ENCODE assay signal across 1 cellular context in the genomic region with DNA sequence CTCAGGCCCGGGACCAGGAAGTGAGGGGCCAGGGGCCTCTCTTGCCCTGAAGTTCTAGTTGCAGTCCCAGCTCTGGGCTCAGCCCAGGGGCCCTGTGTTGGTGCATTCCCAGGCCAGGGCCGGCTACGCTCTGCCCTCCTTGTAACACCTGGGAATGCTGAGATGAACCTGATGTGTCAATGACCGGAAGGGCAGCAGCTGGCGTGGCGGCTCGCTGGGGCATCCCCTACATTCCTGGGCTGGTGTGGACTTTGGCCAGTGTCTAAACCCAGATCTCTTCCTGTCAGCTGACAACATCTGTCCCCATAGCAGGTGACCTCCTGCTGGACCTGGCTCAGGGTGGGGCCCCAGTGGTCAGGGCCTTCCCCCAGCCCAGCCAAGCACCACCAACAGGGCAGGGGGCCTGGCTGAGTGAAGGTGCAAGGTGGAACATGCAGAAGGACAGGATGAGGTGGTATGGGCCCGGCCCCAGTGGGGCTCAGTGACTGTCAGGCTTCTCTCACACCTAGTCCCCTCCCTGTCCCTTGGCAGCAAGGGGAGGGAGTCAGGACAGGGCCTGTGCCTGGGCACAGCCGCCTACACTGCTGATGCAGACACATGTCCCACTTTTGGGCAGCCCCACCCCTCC.
TF ChIP-seq lines count a peak whose summit lies in the region.

No MANE protein-coding gene starts in this region.

TF ChIP-seq in HepG2, 621 proteins besides CTCF, POLR2A, EP300 and RAD21 (continued from another document and continues in another):
- TF ChIP-seq, protein P1, sequence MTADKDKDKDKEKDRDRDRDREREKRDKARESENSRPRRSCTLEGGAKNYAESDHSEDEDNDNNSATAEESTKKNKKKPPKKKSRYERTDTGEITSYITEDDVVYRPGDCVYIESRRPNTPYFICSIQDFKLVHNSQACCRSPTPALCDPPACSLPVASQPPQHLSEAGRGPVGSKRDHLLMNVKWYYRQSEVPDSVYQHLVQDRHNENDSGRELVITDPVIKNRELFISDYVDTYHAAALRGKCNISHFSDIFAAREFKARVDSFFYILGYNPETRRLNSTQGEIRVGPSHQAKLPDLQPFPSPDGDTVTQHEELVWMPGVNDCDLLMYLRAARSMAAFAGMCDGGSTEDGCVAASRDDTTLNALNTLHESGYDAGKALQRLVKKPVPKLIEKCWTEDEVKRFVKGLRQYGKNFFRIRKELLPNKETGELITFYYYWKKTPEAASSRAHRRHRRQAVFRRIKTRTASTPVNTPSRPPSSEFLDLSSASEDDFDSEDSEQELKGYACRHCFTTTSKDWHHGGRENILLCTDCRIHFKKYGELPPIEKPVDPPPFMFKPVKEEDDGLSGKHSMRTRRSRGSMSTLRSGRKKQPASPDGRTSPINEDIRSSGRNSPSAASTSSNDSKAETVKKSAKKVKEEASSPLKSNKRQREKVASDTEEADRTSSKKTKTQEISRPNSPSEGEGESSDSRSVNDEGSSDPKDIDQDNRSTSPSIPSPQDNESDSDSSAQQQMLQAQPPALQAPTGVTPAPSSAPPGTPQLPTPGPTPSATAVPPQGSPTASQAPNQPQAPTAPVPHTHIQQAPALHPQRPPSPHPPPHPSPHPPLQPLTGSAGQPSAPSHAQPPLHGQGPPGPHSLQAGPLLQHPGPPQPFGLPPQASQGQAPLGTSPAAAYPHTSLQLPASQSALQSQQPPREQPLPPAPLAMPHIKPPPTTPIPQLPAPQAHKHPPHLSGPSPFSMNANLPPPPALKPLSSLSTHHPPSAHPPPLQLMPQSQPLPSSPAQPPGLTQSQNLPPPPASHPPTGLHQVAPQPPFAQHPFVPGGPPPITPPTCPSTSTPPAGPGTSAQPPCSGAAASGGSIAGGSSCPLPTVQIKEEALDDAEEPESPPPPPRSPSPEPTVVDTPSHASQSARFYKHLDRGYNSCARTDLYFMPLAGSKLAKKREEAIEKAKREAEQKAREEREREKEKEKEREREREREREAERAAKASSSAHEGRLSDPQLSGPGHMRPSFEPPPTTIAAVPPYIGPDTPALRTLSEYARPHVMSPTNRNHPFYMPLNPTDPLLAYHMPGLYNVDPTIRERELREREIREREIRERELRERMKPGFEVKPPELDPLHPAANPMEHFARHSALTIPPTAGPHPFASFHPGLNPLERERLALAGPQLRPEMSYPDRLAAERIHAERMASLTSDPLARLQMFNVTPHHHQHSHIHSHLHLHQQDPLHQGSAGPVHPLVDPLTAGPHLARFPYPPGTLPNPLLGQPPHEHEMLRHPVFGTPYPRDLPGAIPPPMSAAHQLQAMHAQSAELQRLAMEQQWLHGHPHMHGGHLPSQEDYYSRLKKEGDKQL (CRISPR knock-in tag; IDR thresholded peaks at IDR 0.05; ENCODE audit: low read depth), result peak; percentile 87
- TF ChIP-seq PAWR (CRISPR knock-in tag; IDR thresholded peaks at IDR 0.05; ENCODE audit: borderline replicate concordance), result no peak
- no peak for TF ChIP-seq ZNF549 (CRISPR knock-in tag; IDR thresholded peaks at IDR 0.05)
- no peak for TF ChIP-seq RBAK (CRISPR knock-in tag; IDR thresholded peaks at IDR 0.05)
- no peak for TF ChIP-seq SOX6 (IDR thresholded peaks at IDR 0.05)
- TF ChIP-seq SOX6 (CRISPR knock-in tag; IDR thresholded peaks at IDR 0.05), result peak; percentile 96
- TF ChIP-seq ZNF33A (CRISPR knock-in tag; IDR thresholded peaks at IDR 0.05; ENCODE audit: borderline replicate concordance), result no peak
- no peak for TF ChIP-seq ZNF354B (CRISPR knock-in tag; IDR thresholded peaks at IDR 0.05)
- no peak for TF ChIP-seq IKZF1 (IDR thresholded peaks at IDR 0.05)
- TF ChIP-seq ZNF878 (CRISPR knock-in tag; IDR thresholded peaks at IDR 0.05), result no peak
- TF ChIP-seq ZNF615 (CRISPR knock-in tag; IDR thresholded peaks at IDR 0.05; ENCODE audit: borderline replicate concordance), result no peak
- 0 out of 2 replicates have a peak, but pooled peaks have one; percentile 28 for TF ChIP-seq ZBTB8A (CRISPR knock-in tag; IDR thresholded peaks at IDR 0.05; ENCODE audit: borderline replicate concordance, low read depth)
- peak; percentile 72; the same call in 1 of the 2 replicates for TF ChIP-seq ZNF317 (CRISPR knock-in tag; IDR thresholded peaks at IDR 0.05)
- TF ChIP-seq, protein P2, sequence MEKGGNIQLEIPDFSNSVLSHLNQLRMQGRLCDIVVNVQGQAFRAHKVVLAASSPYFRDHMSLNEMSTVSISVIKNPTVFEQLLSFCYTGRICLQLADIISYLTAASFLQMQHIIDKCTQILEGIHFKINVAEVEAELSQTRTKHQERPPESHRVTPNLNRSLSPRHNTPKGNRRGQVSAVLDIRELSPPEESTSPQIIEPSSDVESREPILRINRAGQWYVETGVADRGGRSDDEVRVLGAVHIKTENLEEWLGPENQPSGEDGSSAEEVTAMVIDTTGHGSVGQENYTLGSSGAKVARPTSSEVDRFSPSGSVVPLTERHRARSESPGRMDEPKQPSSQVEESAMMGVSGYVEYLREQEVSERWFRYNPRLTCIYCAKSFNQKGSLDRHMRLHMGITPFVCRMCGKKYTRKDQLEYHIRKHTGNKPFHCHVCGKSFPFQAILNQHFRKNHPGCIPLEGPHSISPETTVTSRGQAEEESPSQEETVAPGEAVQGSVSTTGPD (CRISPR knock-in tag; IDR thresholded peaks at IDR 0.05), result no peak; the same call in 1 of the 2 replicates
- TF ChIP-seq JUN (CRISPR knock-in tag; IDR thresholded peaks at IDR 0.05), result peak; percentile 67; the same call in 1 of the 2 replicates
- TF ChIP-seq POLR2G (IDR thresholded peaks at IDR 0.05; ENCODE audit: low read depth, low read length), result peak; percentile 55
- peak; percentile 44; the same call in 1 of the 2 replicates for TF ChIP-seq ZNF782 (CRISPR knock-in tag; IDR thresholded peaks at IDR 0.05; ENCODE audit: borderline replicate concordance)
- TF ChIP-seq, protein P3, sequence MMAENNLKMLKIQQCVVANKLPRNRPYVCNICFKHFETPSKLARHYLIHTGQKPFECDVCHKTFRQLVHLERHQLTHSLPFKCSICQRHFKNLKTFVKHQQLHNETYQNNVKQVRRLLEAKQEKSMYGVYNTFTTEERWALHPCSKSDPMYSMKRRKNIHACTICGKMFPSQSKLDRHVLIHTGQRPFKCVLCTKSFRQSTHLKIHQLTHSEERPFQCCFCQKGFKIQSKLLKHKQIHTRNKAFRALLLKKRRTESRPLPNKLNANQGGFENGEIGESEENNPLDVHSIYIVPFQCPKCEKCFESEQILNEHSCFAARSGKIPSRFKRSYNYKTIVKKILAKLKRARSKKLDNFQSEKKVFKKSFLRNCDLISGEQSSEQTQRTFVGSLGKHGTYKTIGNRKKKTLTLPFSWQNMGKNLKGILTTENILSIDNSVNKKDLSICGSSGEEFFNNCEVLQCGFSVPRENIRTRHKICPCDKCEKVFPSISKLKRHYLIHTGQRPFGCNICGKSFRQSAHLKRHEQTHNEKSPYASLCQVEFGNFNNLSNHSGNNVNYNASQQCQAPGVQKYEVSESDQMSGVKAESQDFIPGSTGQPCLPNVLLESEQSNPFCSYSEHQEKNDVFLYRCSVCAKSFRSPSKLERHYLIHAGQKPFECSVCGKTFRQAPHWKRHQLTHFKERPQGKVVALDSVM (CRISPR knock-in tag; IDR thresholded peaks at IDR 0.05), result no peak
- peak; percentile 75; the same call in 1 of the 2 replicates for TF ChIP-seq SP4 (CRISPR knock-in tag; IDR thresholded peaks at IDR 0.05)
- no peak for TF ChIP-seq ZNF484 (CRISPR knock-in tag; IDR thresholded peaks at IDR 0.05; ENCODE audit: borderline replicate concordance, low read depth)
- TF ChIP-seq, protein P4, sequence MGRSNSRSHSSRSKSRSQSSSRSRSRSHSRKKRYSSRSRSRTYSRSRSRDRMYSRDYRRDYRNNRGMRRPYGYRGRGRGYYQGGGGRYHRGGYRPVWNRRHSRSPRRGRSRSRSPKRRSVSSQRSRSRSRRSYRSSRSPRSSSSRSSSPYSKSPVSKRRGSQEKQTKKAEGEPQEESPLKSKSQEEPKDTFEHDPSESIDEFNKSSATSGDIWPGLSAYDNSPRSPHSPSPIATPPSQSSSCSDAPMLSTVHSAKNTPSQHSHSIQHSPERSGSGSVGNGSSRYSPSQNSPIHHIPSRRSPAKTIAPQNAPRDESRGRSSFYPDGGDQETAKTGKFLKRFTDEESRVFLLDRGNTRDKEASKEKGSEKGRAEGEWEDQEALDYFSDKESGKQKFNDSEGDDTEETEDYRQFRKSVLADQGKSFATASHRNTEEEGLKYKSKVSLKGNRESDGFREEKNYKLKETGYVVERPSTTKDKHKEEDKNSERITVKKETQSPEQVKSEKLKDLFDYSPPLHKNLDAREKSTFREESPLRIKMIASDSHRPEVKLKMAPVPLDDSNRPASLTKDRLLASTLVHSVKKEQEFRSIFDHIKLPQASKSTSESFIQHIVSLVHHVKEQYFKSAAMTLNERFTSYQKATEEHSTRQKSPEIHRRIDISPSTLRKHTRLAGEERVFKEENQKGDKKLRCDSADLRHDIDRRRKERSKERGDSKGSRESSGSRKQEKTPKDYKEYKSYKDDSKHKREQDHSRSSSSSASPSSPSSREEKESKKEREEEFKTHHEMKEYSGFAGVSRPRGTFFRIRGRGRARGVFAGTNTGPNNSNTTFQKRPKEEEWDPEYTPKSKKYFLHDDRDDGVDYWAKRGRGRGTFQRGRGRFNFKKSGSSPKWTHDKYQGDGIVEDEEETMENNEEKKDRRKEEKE (IDR thresholded peaks at IDR 0.05), result no peak
- TF ChIP-seq ZMAT3 (CRISPR knock-in tag; conservative IDR thresholded peaks at IDR 0.05), result no peak
- TF ChIP-seq ZSCAN9 (CRISPR knock-in tag; IDR thresholded peaks at IDR 0.05; ENCODE audit: borderline replicate concordance), result peak; percentile 89
- no peak for TF ChIP-seq CBX2 (IDR thresholded peaks at IDR 0.05; ENCODE audit: low read depth, low read length)
- TF ChIP-seq CBX2 (CRISPR knock-in tag; IDR thresholded peaks at IDR 0.05; ENCODE audit: low read depth), result no peak
- no peak for TF ChIP-seq PLRG1 (conservative IDR thresholded peaks at IDR 0.05)
- no peak for TF ChIP-seq ZNF30 (CRISPR knock-in tag; IDR thresholded peaks at IDR 0.05)
- peak; percentile 90 for TF ChIP-seq BRCA1 (CRISPR knock-in tag; IDR thresholded peaks at IDR 0.05)
- TF ChIP-seq, protein P5, sequence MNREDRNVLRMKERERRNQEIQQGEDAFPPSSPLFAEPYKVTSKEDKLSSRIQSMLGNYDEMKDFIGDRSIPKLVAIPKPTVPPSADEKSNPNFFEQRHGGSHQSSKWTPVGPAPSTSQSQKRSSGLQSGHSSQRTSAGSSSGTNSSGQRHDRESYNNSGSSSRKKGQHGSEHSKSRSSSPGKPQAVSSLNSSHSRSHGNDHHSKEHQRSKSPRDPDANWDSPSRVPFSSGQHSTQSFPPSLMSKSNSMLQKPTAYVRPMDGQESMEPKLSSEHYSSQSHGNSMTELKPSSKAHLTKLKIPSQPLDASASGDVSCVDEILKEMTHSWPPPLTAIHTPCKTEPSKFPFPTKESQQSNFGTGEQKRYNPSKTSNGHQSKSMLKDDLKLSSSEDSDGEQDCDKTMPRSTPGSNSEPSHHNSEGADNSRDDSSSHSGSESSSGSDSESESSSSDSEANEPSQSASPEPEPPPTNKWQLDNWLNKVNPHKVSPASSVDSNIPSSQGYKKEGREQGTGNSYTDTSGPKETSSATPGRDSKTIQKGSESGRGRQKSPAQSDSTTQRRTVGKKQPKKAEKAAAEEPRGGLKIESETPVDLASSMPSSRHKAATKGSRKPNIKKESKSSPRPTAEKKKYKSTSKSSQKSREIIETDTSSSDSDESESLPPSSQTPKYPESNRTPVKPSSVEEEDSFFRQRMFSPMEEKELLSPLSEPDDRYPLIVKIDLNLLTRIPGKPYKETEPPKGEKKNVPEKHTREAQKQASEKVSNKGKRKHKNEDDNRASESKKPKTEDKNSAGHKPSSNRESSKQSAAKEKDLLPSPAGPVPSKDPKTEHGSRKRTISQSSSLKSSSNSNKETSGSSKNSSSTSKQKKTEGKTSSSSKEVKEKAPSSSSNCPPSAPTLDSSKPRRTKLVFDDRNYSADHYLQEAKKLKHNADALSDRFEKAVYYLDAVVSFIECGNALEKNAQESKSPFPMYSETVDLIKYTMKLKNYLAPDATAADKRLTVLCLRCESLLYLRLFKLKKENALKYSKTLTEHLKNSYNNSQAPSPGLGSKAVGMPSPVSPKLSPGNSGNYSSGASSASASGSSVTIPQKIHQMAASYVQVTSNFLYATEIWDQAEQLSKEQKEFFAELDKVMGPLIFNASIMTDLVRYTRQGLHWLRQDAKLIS (CRISPR knock-in tag; IDR thresholded peaks at IDR 0.05), result peak; percentile 77; the same call in 1 of the 2 replicates
- TF ChIP-seq ZNF124 (CRISPR knock-in tag; IDR thresholded peaks at IDR 0.05), result peak; percentile 80; the same call in 1 of the 2 replicates
- TF ChIP-seq, protein P6, sequence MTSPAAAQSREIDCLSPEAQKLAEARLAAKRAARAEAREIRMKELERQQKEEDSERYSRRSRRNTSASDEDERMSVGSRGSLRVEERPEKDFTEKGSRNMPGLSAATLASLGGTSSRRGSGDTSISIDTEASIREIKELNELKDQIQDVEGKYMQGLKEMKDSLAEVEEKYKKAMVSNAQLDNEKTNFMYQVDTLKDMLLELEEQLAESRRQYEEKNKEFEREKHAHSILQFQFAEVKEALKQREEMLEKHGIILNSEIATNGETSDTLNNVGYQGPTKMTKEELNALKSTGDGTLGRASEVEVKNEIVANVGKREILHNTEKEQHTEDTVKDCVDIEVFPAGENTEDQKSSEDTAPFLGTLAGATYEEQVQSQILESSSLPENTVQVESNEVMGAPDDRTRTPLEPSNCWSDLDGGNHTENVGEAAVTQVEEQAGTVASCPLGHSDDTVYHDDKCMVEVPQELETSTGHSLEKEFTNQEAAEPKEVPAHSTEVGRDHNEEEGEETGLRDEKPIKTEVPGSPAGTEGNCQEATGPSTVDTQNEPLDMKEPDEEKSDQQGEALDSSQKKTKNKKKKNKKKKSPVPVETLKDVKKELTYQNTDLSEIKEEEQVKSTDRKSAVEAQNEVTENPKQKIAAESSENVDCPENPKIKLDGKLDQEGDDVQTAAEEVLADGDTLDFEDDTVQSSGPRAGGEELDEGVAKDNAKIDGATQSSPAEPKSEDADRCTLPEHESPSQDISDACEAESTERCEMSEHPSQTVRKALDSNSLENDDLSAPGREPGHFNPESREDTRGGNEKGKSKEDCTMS (CRISPR knock-in tag; conservative IDR thresholded peaks at IDR 0.05), result no peak
- TF ChIP-seq NFATC3 (CRISPR knock-in tag; IDR thresholded peaks at IDR 0.05), result no peak
- peak; percentile 96 for TF ChIP-seq ZNF605 (CRISPR knock-in tag; IDR thresholded peaks at IDR 0.05)
- no peak for TF ChIP-seq EHMT2 (IDR thresholded peaks at IDR 0.05; ENCODE audit: borderline replicate concordance, low read depth, low read length)
- TF ChIP-seq AGO2 (optimal IDR thresholded peaks at IDR 0.05; ENCODE audit: low read depth, low read length), result peak; percentile 47
- TF ChIP-seq FOXA1 (IDR thresholded peaks at IDR 0.05), result no peak
- TF ChIP-seq FOXA1 (CRISPR knock-in tag; IDR thresholded peaks at IDR 0.05), result peak; percentile 93
- TF ChIP-seq ZNF773 (CRISPR knock-in tag; IDR thresholded peaks at IDR 0.05; ENCODE audit: borderline replicate concordance), result 0 out of 2 replicates have a peak, but pooled peaks have one; percentile 45
- TF ChIP-seq, protein P7, sequence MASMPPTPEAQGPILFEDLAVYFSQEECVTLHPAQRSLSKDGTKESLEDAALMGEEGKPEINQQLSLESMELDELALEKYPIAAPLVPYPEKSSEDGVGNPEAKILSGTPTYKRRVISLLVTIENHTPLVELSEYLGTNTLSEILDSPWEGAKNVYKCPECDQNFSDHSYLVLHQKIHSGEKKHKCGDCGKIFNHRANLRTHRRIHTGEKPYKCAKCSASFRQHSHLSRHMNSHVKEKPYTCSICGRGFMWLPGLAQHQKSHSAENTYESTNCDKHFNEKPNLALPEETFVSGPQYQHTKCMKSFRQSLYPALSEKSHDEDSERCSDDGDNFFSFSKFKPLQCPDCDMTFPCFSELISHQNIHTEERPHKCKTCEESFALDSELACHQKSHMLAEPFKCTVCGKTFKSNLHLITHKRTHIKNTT (CRISPR knock-in tag; IDR thresholded peaks at IDR 0.05), result no peak
